1 cellular context compared by ENCODE assay signal in the genomic region with DNA sequence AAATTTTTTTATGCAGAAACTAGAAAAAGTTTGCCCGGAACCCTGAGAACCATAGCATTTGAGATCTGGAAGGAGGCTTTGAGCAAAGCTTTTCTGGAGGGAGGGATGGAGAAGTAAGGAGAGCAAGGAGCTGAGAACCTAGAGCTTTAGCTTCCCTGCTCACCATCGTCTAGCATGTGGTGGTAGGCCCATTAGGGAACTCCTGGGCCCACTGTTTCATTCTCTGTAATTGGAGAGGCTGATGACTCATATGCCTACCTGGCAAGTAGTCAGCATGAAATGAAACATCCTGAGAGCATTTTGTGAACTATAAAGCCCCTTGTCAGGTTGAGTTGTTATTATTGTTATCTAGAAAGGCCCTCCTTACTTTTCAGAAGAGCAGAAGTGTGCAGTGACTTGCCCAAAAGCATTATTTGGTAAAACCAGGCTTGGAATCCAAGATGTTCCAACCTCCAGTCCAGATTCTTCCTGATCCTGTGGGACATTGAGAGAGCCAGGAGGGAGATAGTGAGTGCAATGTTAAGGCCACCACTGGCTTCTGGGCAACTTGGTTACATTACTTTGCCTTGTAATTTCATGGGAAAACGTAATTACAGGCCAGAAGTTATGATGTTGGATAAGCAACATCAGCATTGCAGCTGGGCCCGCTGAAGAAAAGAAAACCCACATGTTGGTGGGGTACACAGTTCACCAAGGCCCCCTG.
TF ChIP-seq lines count a peak whose summit lies in the region.

No MANE protein-coding gene starts in this region.

TF ChIP-seq in SK-N-SH, 30 proteins besides CTCF, POLR2A, EP300 and RAD21 (continued from another document):
- no peak for TF ChIP-seq IRF3 (IDR thresholded peaks at IDR 0.05; ENCODE audit: low read depth, low read length)
- TF ChIP-seq SMC3 (IDR thresholded peaks at IDR 0.05; ENCODE audit: low read depth, low read length) = no peak
- TF ChIP-seq TAF1 (IDR thresholded peaks at IDR 0.05; ENCODE audit: borderline replicate concordance, low read depth, low read length) = no peak
- TF ChIP-seq ZBTB33 (IDR thresholded peaks at IDR 0.05; ENCODE audit: borderline replicate concordance, low read depth) = no peak
- no peak for TF ChIP-seq MEF2A (IDR thresholded peaks at IDR 0.05; ENCODE audit: borderline replicate concordance, low read depth)
- TF ChIP-seq FOXM1 (IDR thresholded peaks at IDR 0.05; ENCODE audit: low read depth) = no peak
- TF ChIP-seq NFIC (IDR thresholded peaks at IDR 0.05; ENCODE audit: borderline replicate concordance) = peak; percentile 62
- TF ChIP-seq RCOR1 (IDR thresholded peaks at IDR 0.05; ENCODE audit: low read length) = no peak
- no peak for TF ChIP-seq MXI1 (IDR thresholded peaks at IDR 0.05; ENCODE audit: low read depth, low read length)
- TF ChIP-seq PBX3 (IDR thresholded peaks at IDR 0.05) = peak; percentile 42; the same call in 1 of the 2 replicates
- TF ChIP-seq NRF1 (IDR thresholded peaks at IDR 0.05; ENCODE audit: low read depth, low read length) = no peak
- no peak for TF ChIP-seq YY1 (IDR thresholded peaks at IDR 0.05; ENCODE audit: low read depth)
- TF ChIP-seq, protein P1, sequence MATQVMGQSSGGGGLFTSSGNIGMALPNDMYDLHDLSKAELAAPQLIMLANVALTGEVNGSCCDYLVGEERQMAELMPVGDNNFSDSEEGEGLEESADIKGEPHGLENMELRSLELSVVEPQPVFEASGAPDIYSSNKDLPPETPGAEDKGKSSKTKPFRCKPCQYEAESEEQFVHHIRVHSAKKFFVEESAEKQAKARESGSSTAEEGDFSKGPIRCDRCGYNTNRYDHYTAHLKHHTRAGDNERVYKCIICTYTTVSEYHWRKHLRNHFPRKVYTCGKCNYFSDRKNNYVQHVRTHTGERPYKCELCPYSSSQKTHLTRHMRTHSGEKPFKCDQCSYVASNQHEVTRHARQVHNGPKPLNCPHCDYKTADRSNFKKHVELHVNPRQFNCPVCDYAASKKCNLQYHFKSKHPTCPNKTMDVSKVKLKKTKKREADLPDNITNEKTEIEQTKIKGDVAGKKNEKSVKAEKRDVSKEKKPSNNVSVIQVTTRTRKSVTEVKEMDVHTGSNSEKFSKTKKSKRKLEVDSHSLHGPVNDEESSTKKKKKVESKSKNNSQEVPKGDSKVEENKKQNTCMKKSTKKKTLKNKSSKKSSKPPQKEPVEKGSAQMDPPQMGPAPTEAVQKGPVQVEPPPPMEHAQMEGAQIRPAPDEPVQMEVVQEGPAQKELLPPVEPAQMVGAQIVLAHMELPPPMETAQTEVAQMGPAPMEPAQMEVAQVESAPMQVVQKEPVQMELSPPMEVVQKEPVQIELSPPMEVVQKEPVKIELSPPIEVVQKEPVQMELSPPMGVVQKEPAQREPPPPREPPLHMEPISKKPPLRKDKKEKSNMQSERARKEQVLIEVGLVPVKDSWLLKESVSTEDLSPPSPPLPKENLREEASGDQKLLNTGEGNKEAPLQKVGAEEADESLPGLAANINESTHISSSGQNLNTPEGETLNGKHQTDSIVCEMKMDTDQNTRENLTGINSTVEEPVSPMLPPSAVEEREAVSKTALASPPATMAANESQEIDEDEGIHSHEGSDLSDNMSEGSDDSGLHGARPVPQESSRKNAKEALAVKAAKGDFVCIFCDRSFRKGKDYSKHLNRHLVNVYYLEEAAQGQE (IDR thresholded peaks at IDR 0.05; ENCODE audit: low read depth, low read length) = no peak
- no peak for TF ChIP-seq ELF1 (IDR thresholded peaks at IDR 0.05)
- peak; percentile 74 for TF ChIP-seq JUND (IDR thresholded peaks at IDR 0.05)
- peak; percentile 63 for TF ChIP-seq TCF12 (IDR thresholded peaks at IDR 0.05)
- no peak for TF ChIP-seq TEAD4 (IDR thresholded peaks at IDR 0.05; ENCODE audit: borderline replicate concordance, insufficient read depth)
- TF ChIP-seq FOSL2 (IDR thresholded peaks at IDR 0.05; ENCODE audit: borderline replicate concordance, low read depth) = peak; percentile 71; the same call in 1 of the 2 replicates
- TF ChIP-seq SIN3A (IDR thresholded peaks at IDR 0.05; ENCODE audit: borderline replicate concordance, low read depth, low read length) = no peak
